ENCODE assay signal across 30 cellular contexts in the genomic region with DNA sequence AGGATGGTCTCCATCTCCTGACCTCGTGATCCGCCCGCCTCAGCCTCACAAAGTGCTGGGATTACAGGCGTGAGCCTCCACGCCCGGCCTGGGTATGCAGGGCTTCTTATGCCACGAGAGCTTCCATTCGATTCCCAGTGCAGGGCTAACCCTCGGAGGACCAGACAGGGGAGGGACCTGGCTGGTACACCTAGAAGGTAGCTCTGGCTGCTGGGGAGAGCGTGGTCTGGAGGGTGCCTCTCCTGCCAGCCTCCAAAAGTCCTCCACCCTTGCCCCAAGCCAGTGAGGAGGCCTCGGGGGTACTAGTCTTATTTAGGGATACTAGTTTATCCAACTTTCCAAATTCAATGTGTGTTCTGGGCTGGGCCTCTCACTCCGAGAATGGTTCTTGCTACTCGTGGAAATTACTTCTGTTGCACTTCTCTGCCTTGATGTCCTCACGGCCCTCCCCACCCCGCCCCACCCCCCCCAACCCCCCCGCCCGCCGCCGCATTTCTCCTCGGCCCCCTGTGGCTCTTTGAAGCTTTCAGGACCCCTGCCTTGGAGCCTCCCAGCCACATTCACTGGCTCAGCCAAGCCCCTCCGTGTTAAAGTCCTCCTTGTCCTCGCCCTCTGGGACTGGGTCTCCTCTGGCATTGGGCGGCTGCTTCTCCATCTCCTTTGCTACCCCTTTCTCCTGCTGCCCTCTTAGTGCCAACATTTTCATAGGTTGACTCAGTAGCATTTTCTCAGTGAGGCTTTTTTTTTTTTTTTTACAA.
"Had no signal": no experiment of that assay in that cellular context is flagged by ENCODE, and none has a peak within 500 bp of the region (broad histone marks: within the 10 kb centered on the region; RNA-seq: fewer than 3 reads in every experiment).

No MANE protein-coding gene starts in this region.

- H3K4me1 Mint-ChIP-seq: activated CD4-positive, alpha-beta T cell treated with anti-CD3 and anti-CD28 coated beads, Interleukin-2, amount 10 ng/mL, durations not matched to agents 7 days and 5 days; activated naive CD4-positive, alpha-beta T cell treated with anti-CD3 and anti-CD28 coated beads, Interleukin-2, amount 50 U/mL, for 24 hours; activated naive CD8-positive, alpha-beta T cell treated with anti-CD3 and anti-CD28 coated beads for 36 hours had no signal

- H3K36me3 ChIP-seq: adrenal gland, gastrocnemius medialis had no signal

- H3K27me3 Mint-ChIP-seq: activated CD4-positive, alpha-beta memory T cell treated with anti-CD3 and anti-CD28 coated beads, Interleukin-2, amount 10 ng/mL, durations not matched to agents 7 days and 5 days; activated CD4-positive, alpha-beta T cell treated with anti-CD3 and anti-CD28 coated beads, Interleukin-2, amount 10 ng/mL, durations not matched to agents 7 days and 5 days; activated naive CD4-positive, alpha-beta T cell treated with anti-CD3 and anti-CD28 coated beads, Interleukin-2, amount 50 U/mL, for 24 hours; activated naive CD8-positive, alpha-beta T cell treated with anti-CD3 and anti-CD28 coated beads for 36 hours; activated naive CD8-positive, alpha-beta T cell treated with anti-CD3 and anti-CD28 coated beads, Interleukin-2, amount 50 U/mL, for 24 hours; activated T-cell treated with anti-CD3 and anti-CD28 coated beads, Interleukin-2, amount 50 U/mL, for 24 hours; effector memory CD8-positive, alpha-beta T cell had no signal

- H3K4me3 ChIP-seq: adrenal gland, body of pancreas, esophagus muscularis mucosa, gastrocnemius medialis had no signal

- H3K36me3 Mint-ChIP-seq: WTC11 had no signal

- H3K27me3 ChIP-seq: adrenal gland, body of pancreas, esophagus muscularis mucosa, foreskin keratinocyte, gastrocnemius medialis had no signal

- H3K4me3 Mint-ChIP-seq: activated CD4-positive, alpha-beta memory T cell treated with anti-CD3 and anti-CD28 coated beads, Interleukin-2, amount 10 ng/mL, durations not matched to agents 7 days and 5 days; activated CD4-positive, alpha-beta T cell treated with anti-CD3 and anti-CD28 coated beads, Interleukin-2, amount 10 ng/mL, durations not matched to agents 7 days and 5 days; activated naive CD4-positive, alpha-beta T cell treated with anti-CD3 and anti-CD28 coated beads for 36 hours; activated naive CD4-positive, alpha-beta T cell treated with anti-CD3 and anti-CD28 coated beads, Interleukin-2, amount 50 U/mL, for 24 hours; activated naive CD8-positive, alpha-beta T cell treated with anti-CD3 and anti-CD28 coated beads for 36 hours; activated naive CD8-positive, alpha-beta T cell treated with anti-CD3 and anti-CD28 coated beads, Interleukin-2, amount 50 U/mL, for 24 hours; activated T-cell treated with anti-CD3 and anti-CD28 coated beads, Interleukin-2, amount 50 U/mL, for 24 hours; activated T-cell treated with anti-CD3 and anti-CD28 coated beads, Interleukin-2, amount 50 U/mL, for 72 hours; effector memory CD8-positive, alpha-beta T cell; WTC11 had no signal

- H3K9me3 ChIP-seq: adrenal gland, body of pancreas, esophagus muscularis mucosa, gastrocnemius medialis had no signal

- ATAC-seq: activated naive CD8-positive, alpha-beta T cell treated with anti-CD3 and anti-CD28 coated beads, Interleukin-2, amount 50 U/mL, for 24 hours; activated T-cell treated with anti-CD3 and anti-CD28 coated beads, Interleukin-2, amount 50 U/mL, for 72 hours; body of pancreas; effector memory CD8-positive, alpha-beta T cell; foreskin keratinocyte; gastrocnemius medialis; WTC11 had no signal

- H3K4me1 ChIP-seq: body of pancreas, gastrocnemius medialis had no signal

- DNase-seq: activated CD4-positive, alpha-beta memory T cell treated with anti-CD3 and anti-CD28 coated beads, Interleukin-2, amount 10 ng/mL, durations not matched to agents 7 days and 5 days; activated CD4-positive, alpha-beta T cell treated with anti-CD3 and anti-CD28 coated beads for 1 hour; activated CD4-positive, alpha-beta T cell treated with anti-CD3 and anti-CD28 coated beads for 4 hours; activated CD4-positive, alpha-beta T cell treated with anti-CD3 and anti-CD28 coated beads, Interleukin-2, amount 10 ng/mL, durations not matched to agents 7 days and 5 days; activated CD4-positive, alpha-beta T cell treated with anti-CD3 and anti-CD28 coated beads, Interleukin-2, amount 50 U/mL, for 4 hours; activated CD8-positive, alpha-beta memory T cell treated with anti-CD3 and anti-CD28 coated beads, Interleukin-2, amount 50 U/mL, for 48 hours; activated naive CD4-positive, alpha-beta T cell treated with anti-CD3 and anti-CD28 coated beads for 36 hours; activated naive CD8-positive, alpha-beta T cell treated with anti-CD3 and anti-CD28 coated beads for 36 hours; activated naive CD8-positive, alpha-beta T cell treated with anti-CD3 and anti-CD28 coated beads, Interleukin-2, amount 50 U/mL, for 24 hours; activated T-cell treated with anti-CD3 and anti-CD28 coated beads for 4 hours; activated T-cell treated with anti-CD3 and anti-CD28 coated beads, Interleukin-2, amount 50 U/mL, for 24 hours; activated T-cell treated with anti-CD3 and anti-CD28 coated beads, Interleukin-2, amount 50 U/mL, for 72 hours; adrenal gland; amygdala; aorta; body of pancreas; caudate nucleus; cortex of kidney; dermis blood vessel endothelial cell; effector CD4-positive, alpha-beta T cell; effector memory CD8-positive, alpha-beta T cell; erythroblast; foreskin keratinocyte; gastrocnemius medialis; glutamatergic neuron; T-helper 2 cell had no signal

- H3K27ac ChIP-seq: adrenal gland, body of pancreas, esophagus muscularis mucosa, foreskin keratinocyte, gastrocnemius medialis, VCaP had no signal

- H3K27ac Mint-ChIP-seq: activated CD4-positive, alpha-beta memory T cell treated with anti-CD3 and anti-CD28 coated beads, Interleukin-2, amount 10 ng/mL, durations not matched to agents 7 days and 5 days; activated CD4-positive, alpha-beta T cell treated with anti-CD3 and anti-CD28 coated beads, Interleukin-2, amount 10 ng/mL, durations not matched to agents 7 days and 5 days; activated naive CD4-positive, alpha-beta T cell treated with anti-CD3 and anti-CD28 coated beads for 36 hours; activated naive CD4-positive, alpha-beta T cell treated with anti-CD3 and anti-CD28 coated beads, Interleukin-2, amount 50 U/mL, for 24 hours; activated naive CD8-positive, alpha-beta T cell treated with anti-CD3 and anti-CD28 coated beads for 36 hours; activated naive CD8-positive, alpha-beta T cell treated with anti-CD3 and anti-CD28 coated beads, Interleukin-2, amount 50 U/mL, for 24 hours; activated T-cell treated with anti-CD3 and anti-CD28 coated beads, Interleukin-2, amount 50 U/mL, for 24 hours; activated T-cell treated with anti-CD3 and anti-CD28 coated beads, Interleukin-2, amount 50 U/mL, for 72 hours; WTC11 had no signal

- H3K9me3 Mint-ChIP-seq: activated CD4-positive, alpha-beta memory T cell treated with anti-CD3 and anti-CD28 coated beads, Interleukin-2, amount 10 ng/mL, durations not matched to agents 7 days and 5 days; activated CD4-positive, alpha-beta T cell treated with anti-CD3 and anti-CD28 coated beads, Interleukin-2, amount 10 ng/mL, durations not matched to agents 7 days and 5 days; activated naive CD4-positive, alpha-beta T cell treated with anti-CD3 and anti-CD28 coated beads for 36 hours; activated naive CD4-positive, alpha-beta T cell treated with anti-CD3 and anti-CD28 coated beads, Interleukin-2, amount 50 U/mL, for 24 hours; activated naive CD8-positive, alpha-beta T cell treated with anti-CD3 and anti-CD28 coated beads for 36 hours; activated naive CD8-positive, alpha-beta T cell treated with anti-CD3 and anti-CD28 coated beads, Interleukin-2, amount 50 U/mL, for 24 hours; activated T-cell treated with anti-CD3 and anti-CD28 coated beads, Interleukin-2, amount 50 U/mL, for 24 hours; activated T-cell treated with anti-CD3 and anti-CD28 coated beads, Interleukin-2, amount 50 U/mL, for 72 hours; effector memory CD8-positive, alpha-beta T cell; WTC11 had no signal
